ENCODE assay signal across 17 cellular contexts in the genomic region with DNA sequence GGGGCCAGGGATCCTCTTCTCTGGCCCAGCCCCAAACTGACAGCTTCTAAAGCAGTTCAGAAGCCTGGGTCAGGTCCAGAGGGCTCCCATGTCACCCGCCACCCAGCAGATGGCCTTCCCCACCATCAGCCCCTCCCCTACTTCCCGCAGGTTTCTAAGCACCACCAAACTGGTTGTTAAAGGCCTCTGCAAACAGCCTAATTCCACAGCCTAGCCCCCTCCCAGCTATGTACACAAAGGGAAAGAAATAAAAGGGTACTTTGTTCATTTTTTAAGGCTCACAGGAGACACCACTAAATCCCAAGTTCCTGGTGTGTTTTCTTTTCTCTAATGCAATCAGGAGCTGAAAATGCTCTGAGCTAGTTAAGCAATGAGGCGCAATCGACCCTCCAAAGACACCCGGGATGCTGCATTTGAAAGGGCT. TPM values are rescaled to one million over a fixed set of nuclear protein-coding genes. Genes with fewer than 3 reads are reported as not detected.
DNase-seq lines count a peak whose midpoint lies in the region; ATAC-seq and TF ChIP-seq lines count a peak whose summit lies in the region.
"Had no signal": no experiment of that assay in that cellular context is flagged by ENCODE, and none has a peak within 500 bp of the region (broad histone marks: within the 10 kb centered on the region; RNA-seq: fewer than 3 reads in every experiment).

No MANE protein-coding gene starts in this region.

- H3K9me3 ChIP-seq in CD4-positive, alpha-beta T cell (ENCODE audit: control insufficient read depth, low read length): peaks cover 9% of the 10 kb centered on the region

- H3K4me3 ChIP-seq in GM23338: no peak overlapping the region
- H3K4me3 ChIP-seq: heart left ventricle had no signal

- no peak overlapping the region for H2AFZ ChIP-seq in GM23338

- H3K4me1 Mint-ChIP-seq in GM23338 (peaks cover 16% of the 10 kb centered on the region; the same call in 2 of the 3 replicates), WTC11 (peaks cover 19% of the 10 kb centered on the region), neural crest cell (peaks cover 22% of the 10 kb centered on the region)
- no peaks in the 10 kb centered on the region for H3K4me1 Mint-ChIP-seq in activated naive CD4-positive, alpha-beta T cell treated with anti-CD3 and anti-CD28 coated beads for 36 hours (ENCODE audit: low read depth)
- no peaks in the 10 kb centered on the region for H3K4me1 Mint-ChIP-seq in CD4-positive, alpha-beta T cell (ENCODE audit: low read depth)
- H3K4me1 Mint-ChIP-seq: activated CD4-positive, alpha-beta T cell treated with anti-CD3 and anti-CD28 coated beads, Interleukin-2, amount 10 ng/mL, durations not matched to agents 7 days and 5 days had no signal

- H3K36me3 Mint-ChIP-seq in GM23338 (ENCODE audit: low read depth) (peaks cover 28% of the 10 kb centered on the region), WTC11 (peaks cover 29% of the 10 kb centered on the region), neural crest cell (ENCODE audit: low read depth) (peaks cover 10% of the 10 kb centered on the region)
- H3K36me3 Mint-ChIP-seq in activated naive CD4-positive, alpha-beta T cell treated with anti-CD3 and anti-CD28 coated beads for 36 hours (ENCODE audit: low read depth): no peaks in the 10 kb centered on the region
- H3K36me3 Mint-ChIP-seq in CD4-positive, alpha-beta T cell (ENCODE audit: low read depth): no peaks in the 10 kb centered on the region
- H3K36me3 Mint-ChIP-seq: stimulated activated memory B cell treated with anti-CD40 and anti-IgM and Interleukin-4, amounts not matched to agents 10 μg/mL and 1 μg/mL and 100 μg/mL, for 72 hours had no signal

- intact Hi-C loops in activated naive CD4-positive, alpha-beta T cell treated with anti-CD3 and anti-CD28 coated beads for 36 hours (cut with micrococcal nuclease): no loop called here
- intact Hi-C loops in CD4-positive, alpha-beta T cell (cut with DNase I, micrococcal nuclease): no loop called here

- H3K4me3 Mint-ChIP-seq in GM23338 (no peak overlapping the region), WTC11 (no peak overlapping the region), neural crest cell (peak overlapping the region; percentile 15)
- no peak overlapping the region for H3K4me3 Mint-ChIP-seq in activated naive CD4-positive, alpha-beta T cell treated with anti-CD3 and anti-CD28 coated beads for 36 hours
- H3K4me3 Mint-ChIP-seq in CD4-positive, alpha-beta T cell: no peak overlapping the region
- H3K4me3 Mint-ChIP-seq: activated CD4-positive, alpha-beta T cell treated with anti-CD3 and anti-CD28 coated beads, Interleukin-2, amount 10 ng/mL, durations not matched to agents 7 days and 5 days; activated T-cell treated with anti-CD3 and anti-CD28 coated beads, Interleukin-2, amount 50 U/mL, for 72 hours; stimulated activated memory B cell treated with anti-CD40 and anti-IgM and Interleukin-4, amounts not matched to agents 10 μg/mL and 1 μg/mL and 100 μg/mL, for 72 hours had no signal

- peaks cover 23% of the 10 kb centered on the region for H3K4me1 ChIP-seq in GM23338 (ENCODE audit: insufficient read depth)
- H3K4me1 ChIP-seq: heart left ventricle had no signal

- H3K27me3 Mint-ChIP-seq in GM23338 (ENCODE audit: insufficient read depth, low read depth, poor library complexity) (no peaks in the 10 kb centered on the region), WTC11 (ENCODE audit: low read depth) (no peaks in the 10 kb centered on the region; the same call in 1 of the 2 replicates), neural crest cell (ENCODE audit: low read depth) (no peaks in the 10 kb centered on the region)
- no peaks in the 10 kb centered on the region for H3K27me3 Mint-ChIP-seq in activated naive CD4-positive, alpha-beta T cell treated with anti-CD3 and anti-CD28 coated beads for 36 hours (ENCODE audit: low read depth)
- H3K27me3 Mint-ChIP-seq in CD4-positive, alpha-beta T cell: no peaks in the 10 kb centered on the region
- H3K27me3 Mint-ChIP-seq: activated CD4-positive, alpha-beta T cell treated with anti-CD3 and anti-CD28 coated beads, Interleukin-2, amount 10 ng/mL, durations not matched to agents 7 days and 5 days; stimulated activated memory B cell treated with anti-CD40 and anti-IgM and Interleukin-4, amounts not matched to agents 10 μg/mL and 1 μg/mL and 100 μg/mL, for 72 hours had no signal

- H3K9me3 Mint-ChIP-seq in GM23338 (peaks cover 27% of the 10 kb centered on the region), WTC11 (peaks cover 30% of the 10 kb centered on the region), neural crest cell (no peaks in the 10 kb centered on the region)
- peaks cover 17% of the 10 kb centered on the region for H3K9me3 Mint-ChIP-seq in activated naive CD4-positive, alpha-beta T cell treated with anti-CD3 and anti-CD28 coated beads for 36 hours
- H3K9me3 Mint-ChIP-seq in CD4-positive, alpha-beta T cell: peaks cover 8% of the 10 kb centered on the region

- H3K27ac Mint-ChIP-seq in GM23338 (no peak overlapping the region), WTC11 (no peak overlapping the region), neural crest cell (ENCODE audit: unreplicated experiment) (peak overlapping the region; percentile 79)
- no peak overlapping the region for H3K27ac Mint-ChIP-seq in activated naive CD4-positive, alpha-beta T cell treated with anti-CD3 and anti-CD28 coated beads for 36 hours
- H3K27ac Mint-ChIP-seq in CD4-positive, alpha-beta T cell: no peak overlapping the region
- H3K27ac Mint-ChIP-seq: activated CD4-positive, alpha-beta T cell treated with anti-CD3 and anti-CD28 coated beads, Interleukin-2, amount 10 ng/mL, durations not matched to agents 7 days and 5 days; activated T-cell treated with anti-CD3 and anti-CD28 coated beads, Interleukin-2, amount 50 U/mL, for 72 hours; stimulated activated memory B cell treated with anti-CD40 and anti-IgM and Interleukin-4, amounts not matched to agents 10 μg/mL and 1 μg/mL and 100 μg/mL, for 72 hours had no signal

- POLR2A ChIA-PET in WTC11 (lab: Charles Lee): no interaction called here
- POLR2A ChIA-PET in CD4-positive, alpha-beta T cell (lab: Charles Lee): no interaction called here

- no peaks in the 10 kb centered on the region for H3F3A ChIP-seq in GM23338 (replicated peaks; ENCODE audit: low read depth)

- ATAC-seq in GM23338 (peak; percentile 94), WTC11 (peak; percentile 98)
- no peak for ATAC-seq in CD4-positive, alpha-beta T cell (ENCODE audit: poor library complexity)
- ATAC-seq: activated T-cell treated with anti-CD3 and anti-CD28 coated beads, Interleukin-2, amount 50 U/mL, for 72 hours; esophagus mucosa; heart left ventricle; stimulated activated memory B cell treated with anti-CD40 and anti-IgM and Interleukin-4, amounts not matched to agents 10 μg/mL and 1 μg/mL and 100 μg/mL, for 72 hours had no signal

- H3K9me2 ChIP-seq in GM23338 (ENCODE audit: insufficient read depth): no peaks in the 10 kb centered on the region

- H3K27ac ChIP-seq in GM23338 (ENCODE audit: low read depth): no peak overlapping the region
- no peak overlapping the region for H3K27ac ChIP-seq in CD4-positive, alpha-beta T cell (ENCODE audit: low read depth, low read length)
- H3K27ac ChIP-seq: C4-2B, heart left ventricle had no signal

- peaks cover 16% of the 10 kb centered on the region for H3K36me3 ChIP-seq in GM23338 (ENCODE audit: insufficient read depth)
- H3K36me3 ChIP-seq: heart left ventricle had no signal

- DNase-seq in GM23338 (ENCODE audit: low spot score): peak; percentile 59
- peak in 2 of 3 experiments; percentile 69 to 86 for DNase-seq in NCI-H1417 (lab: John Stamatoyannopoulos, UW)
- peak; percentile 39 for DNase-seq in WTC11 (ENCODE audit: low spot score)
- no peak for DNase-seq in neural crest cell (ENCODE audit: low read depth, low spot score)
- DNase-seq in activated naive CD4-positive, alpha-beta T cell treated with anti-CD3 and anti-CD28 coated beads for 36 hours: no peak
- DNase-seq in CD4-positive, alpha-beta T cell: no peak
- DNase-seq in NCI-H226: no peak
- DNase-seq: activated CD4-positive, alpha-beta T cell treated with anti-CD3 and anti-CD28 coated beads, Interleukin-2, amount 10 ng/mL, durations not matched to agents 7 days and 5 days; activated T-cell treated with anti-CD3 and anti-CD28 coated beads, Interleukin-2, amount 50 U/mL, for 72 hours; amniotic stem cell; GF-D8; heart left ventricle; RPMI8226; T-helper 2 cell had no signal

- no peaks in the 10 kb centered on the region for H4K20me1 ChIP-seq in GM23338 (replicated peaks; ENCODE audit: insufficient read depth)

- TF ChIP-seq CTCF in GM23338 (conservative IDR thresholded peaks at IDR 0.05; ENCODE audit: low read depth in 2 of 2) (0 out of 4 replicates have a peak, but pooled peaks of 1 of the 2 experiments have one; percentile 10), WTC11 (IDR thresholded peaks at IDR 0.05) (no peak), neural crest cell (conservative IDR thresholded peaks at IDR 0.05) (no peak)
- no peak for TF ChIP-seq CTCF in CD4-positive, alpha-beta T cell (IDR thresholded peaks at IDR 0.05)

- CTCF ChIA-PET in WTC11 (lab: Charles Lee): interaction anchor here (0.5 to 2.6 kb wide), 6 partner anchors 12 to 759 kb away, joined by 3 to 15 read pairs (median 5); a partner anchor contains a TSS
- CTCF ChIA-PET in activated naive CD4-positive, alpha-beta T cell treated with anti-CD3 and anti-CD28 coated beads for 36 hours (lab: Charles Lee): no interaction called here
- CTCF ChIA-PET in CD4-positive, alpha-beta T cell (lab: Charles Lee): no interaction called here

- no peak overlapping the region for H3K4me2 ChIP-seq in GM23338

- no peaks in the 10 kb centered on the region for H3K27me3 ChIP-seq in GM23338 (ENCODE audit: insufficient read depth)
- H3K27me3 ChIP-seq in CD4-positive, alpha-beta T cell (ENCODE audit: control insufficient read depth, insufficient read depth, low read length): no peaks in the 10 kb centered on the region
- H3K27me3 ChIP-seq: heart left ventricle had no signal

- peaks cover 31% of the 10 kb centered on the region for H3K79me2 ChIP-seq in GM23338 (replicated peaks; ENCODE audit: insufficient read depth)

TF ChIP-seq in GM23338, 12 proteins besides CTCF, POLR2A, EP300 and RAD21 (continues in another document):
- TF ChIP-seq EZH2phosphoT487 (IDR thresholded peaks at IDR 0.05; ENCODE audit: unreplicated experiment): no peak
- TF ChIP-seq NANOG (IDR thresholded peaks at IDR 0.05; ENCODE audit: borderline replicate concordance): no peak
- no peak for TF ChIP-seq EZH2 (IDR thresholded peaks at IDR 0.05; ENCODE audit: low read depth, unreplicated experiment)

RNA-seq across cellular contexts. Expression of a gene that starts 30.6 kb away (rescaled TPM):
- total RNA-seq in GM23338 (2014; rRNA removed; shearing (Covaris generic)): 24.4 and 25.3 TPM in 2 replicates
- 7.1 and 8.1 TPM in 2 replicates for polyA plus RNA-seq in GM23338 (2016; fragmentation: Nextera tagmentation; extraction: Ambion mirVana)
- total RNA-seq in WTC11 (2021) (8.4 to 8.9 TPM (median 8.8 TPM) in 3 replicates), neural crest cell (21.4 and 22.4 TPM in 2 replicates)
- total RNA-seq in activated naive CD4-positive, alpha-beta T cell treated with anti-CD3 and anti-CD28 coated beads for 36 hours: under 1 TPM; 0.21 to 0.27 TPM
- total RNA-seq in CD4-positive, alpha-beta T cell: under 1 TPM; 0.03 to 0.20 TPM

Comparison
In these comparisons a context has a peak if more than half of its experiments do, and no peak if none do; other contexts are left out.
1. DNase-seq: peak in GM23338 (single experiment), NCI-H1417 (2 of 3) and WTC11 (single experiment); none in neural crest cell (single experiment), activated naive CD4-positive, alpha-beta T cell treated with anti-CD3 and anti-CD28 coated beads for 36 hours (single experiment), CD4-positive, alpha-beta T cell (0 of 10) and NCI-H226 (single experiment).